ENCODE assay signal across 16 cellular contexts in the genomic region with DNA sequence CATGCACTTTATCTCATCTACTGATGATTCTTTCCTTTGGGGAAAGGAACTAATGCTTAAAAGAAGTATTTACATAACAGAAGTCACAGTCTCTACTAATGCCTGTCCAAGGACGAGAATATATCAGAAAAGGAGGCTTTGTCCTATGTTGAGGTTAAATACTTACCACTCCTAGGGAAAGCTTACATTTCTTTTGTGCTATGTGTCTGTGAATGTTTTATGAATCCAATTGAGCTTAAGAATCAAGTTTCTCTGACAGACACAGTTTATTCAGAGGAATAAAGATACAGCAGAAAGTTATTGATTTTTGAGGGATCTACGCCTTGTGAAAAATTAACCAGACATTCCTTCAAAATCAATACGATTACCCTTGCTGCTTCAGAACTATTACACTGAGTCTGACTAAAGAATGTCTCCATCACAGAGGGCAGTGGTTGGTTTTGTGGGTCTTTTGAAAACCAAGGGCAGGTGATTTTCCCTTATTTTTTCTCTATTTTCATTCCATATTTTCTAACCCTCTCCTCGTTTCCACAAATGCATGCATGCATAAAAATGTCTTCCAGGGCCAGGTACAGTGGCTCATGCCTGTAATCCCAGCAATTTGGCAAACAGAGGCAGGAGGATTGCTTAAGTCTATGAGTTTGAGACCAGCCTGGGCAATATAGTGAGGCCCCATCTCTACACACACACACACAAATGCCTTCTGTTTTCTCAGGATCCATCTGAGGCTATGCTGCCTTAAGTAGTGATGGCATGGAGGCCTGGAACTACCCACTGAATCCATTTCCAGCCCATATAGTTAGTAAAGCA.
DNase-seq lines count a peak whose midpoint lies in the region; ATAC-seq, FAIRE-seq and TF ChIP-seq lines count a peak whose summit lies in the region.
"Had no signal": no experiment of that assay in that cellular context is flagged by ENCODE, and none has a peak within 500 bp of the region (broad histone marks: within the 10 kb centered on the region; RNA-seq: fewer than 3 reads in every experiment).

No MANE protein-coding gene starts in this region.

- H3K4me3 Mint-ChIP-seq in activated CD4-positive, alpha-beta memory T cell treated with anti-CD3 and anti-CD28 coated beads, Interleukin-2, amount 10 ng/mL, durations not matched to agents 7 days and 5 days = no peak overlapping the region
- no peak overlapping the region for H3K4me3 Mint-ChIP-seq in activated naive CD4-positive, alpha-beta T cell treated with anti-CD3 and anti-CD28 coated beads for 36 hours
- H3K4me3 Mint-ChIP-seq: CD14-positive monocyte; CD4-positive, alpha-beta memory T cell; IgD-negative memory B cell had no signal

- H3K4ac ChIP-seq in H1 (replicated peaks; ENCODE audit: insufficient read length, low read depth, low read length) = no peak overlapping the region

- no peaks in the 10 kb centered on the region for H3K36me3 Mint-ChIP-seq in activated CD4-positive, alpha-beta memory T cell treated with anti-CD3 and anti-CD28 coated beads, Interleukin-2, amount 10 ng/mL, durations not matched to agents 7 days and 5 days (ENCODE audit: low read depth)
- no peaks in the 10 kb centered on the region for H3K36me3 Mint-ChIP-seq in activated naive CD4-positive, alpha-beta T cell treated with anti-CD3 and anti-CD28 coated beads for 36 hours (ENCODE audit: low read depth)
- H3K36me3 Mint-ChIP-seq: CD14-positive monocyte; CD4-positive, alpha-beta memory T cell; IgD-negative memory B cell had no signal

- no peak overlapping the region for H3K18ac ChIP-seq in H1 (ENCODE audit: extremely low read depth, low read length)

- POLR2A ChIA-PET in H1 (lab: Charles Lee; ENCODE audit: partially characterized antibody) = no interaction called here
- POLR2A ChIA-PET in activated CD4-positive, alpha-beta memory T cell treated with anti-CD3 and anti-CD28 coated beads, Interleukin-2, amount 10 ng/mL, durations not matched to agents 7 days and 5 days (lab: Charles Lee) = no interaction called here

- H3K23ac ChIP-seq in H1 (ENCODE audit: insufficient read length) = no peak overlapping the region

- H3K36me3 ChIP-seq in H1 (ENCODE audit: control insufficient read depth in 2 of 4, insufficient read depth in 4 of 4, low read length in 3 of 4) = no peaks in the 10 kb centered on the region
- no peaks in the 10 kb centered on the region for H3K36me3 ChIP-seq in liver (ENCODE audit: control insufficient read depth in 4 of 4, insufficient read depth in 3 of 4, low read depth in 1 of 4, low read length in 3 of 4)
- no peaks in the 10 kb centered on the region for H3K36me3 ChIP-seq in pancreas
- H3K36me3 ChIP-seq: BLaER1, HAP-1 had no signal

- DNase-seq in HuH-7 (ENCODE audit: low spot score) (peak; percentile 13), H1 (ENCODE audit: low read depth in 1 of 2, low spot score in 2 of 2) (no peak), pancreas (no peak), SW 1271 (lab: John Stamatoyannopoulos, UW) (no peak)
- no peak for DNase-seq in activated CD4-positive, alpha-beta memory T cell treated with anti-CD3 and anti-CD28 coated beads, Interleukin-2, amount 10 ng/mL, durations not matched to agents 7 days and 5 days
- DNase-seq in activated naive CD4-positive, alpha-beta T cell treated with anti-CD3 and anti-CD28 coated beads for 36 hours = no peak
- no peak for DNase-seq in activated T-cell treated with anti-CD3 and anti-CD28 coated beads, Interleukin-2, amount 50 U/mL, for 48 hours
- DNase-seq: 8988T; CD4-positive, alpha-beta memory T cell; DMS79 treated with DMSO at 0.1 percent for 48 hours; GF-D8 had no signal

- ATAC-seq in pancreas = peak; percentile 32 to 73 (median 67)

- H3K27me3 ChIP-seq in H1 (replicated peaks in 1 of 4; ENCODE audit: control insufficient read depth in 3 of 4, extremely low read depth in 1 of 4, insufficient read depth in 3 of 4, low read length in 3 of 4) (no peaks in the 10 kb centered on the region), liver (ENCODE audit: control insufficient read depth in 4 of 4, insufficient read depth in 4 of 4, low read length in 3 of 4) (no peaks in the 10 kb centered on the region), pancreas (no peaks in the 10 kb centered on the region)
- H3K27me3 ChIP-seq: BLaER1 had no signal

- H2BK15ac ChIP-seq in H1 (ENCODE audit: low read length) = no peak overlapping the region

- no peaks in the 10 kb centered on the region for H3K23me2 ChIP-seq in H1 (ENCODE audit: low read depth, low read length)

- H3K79me1 ChIP-seq in H1 (ENCODE audit: low read depth, low read length) = no peaks in the 10 kb centered on the region; the same call in 1 of the 2 replicates

- no peak overlapping the region for H2BK20ac ChIP-seq in H1 (ENCODE audit: low read length)

- H3K14ac ChIP-seq in H1 (ENCODE audit: insufficient read length) = no peak overlapping the region

- TF ChIP-seq POLR2A in H1 (IDR thresholded peaks at IDR 0.05; ENCODE audit: control extremely low read depth in 1 of 2, low read depth in 2 of 2, low read length in 2 of 2) = no peak

- H3K9ac ChIP-seq in H1 (replicated peaks in 1 of 4; ENCODE audit: extremely low read depth in 1 of 4, low read depth in 3 of 4, low read length in 3 of 4) (no peak overlapping the region), liver (ENCODE audit: low read depth in 1 of 2, low read length in 2 of 2) (no peak overlapping the region)
- H3K9ac ChIP-seq: BLaER1 had no signal

- H4K20me1 ChIP-seq in H1 (replicated peaks in 1 of 2; ENCODE audit: control insufficient read depth in 1 of 2, insufficient read depth in 2 of 2, low read length in 2 of 2) = no peaks in the 10 kb centered on the region
- H4K20me1 ChIP-seq: BLaER1 had no signal

- no peak for TF ChIP-seq CTCF in H1 (IDR thresholded peaks at IDR 0.05; ENCODE audit: control extremely low read depth in 1 of 3, insufficient read depth in 1 of 3, low read depth in 1 of 3, low read length in 3 of 3)
- TF ChIP-seq CTCF in liver (IDR thresholded peaks at IDR 0.05; ENCODE audit: low read depth, low read length, missing input control) = no peak
- no peak for TF ChIP-seq CTCF in pancreas (IDR thresholded peaks at IDR 0.05)

- H3K4me1 ChIP-seq in H1 (replicated peaks in 1 of 4; ENCODE audit: control insufficient read depth in 3 of 4, insufficient read depth in 4 of 4, low read length in 3 of 4) = no peaks in the 10 kb centered on the region
- H3K4me1 ChIP-seq in liver (ENCODE audit: control insufficient read depth in 4 of 4, insufficient read depth in 4 of 4, low read length in 3 of 4) = peaks cover 0 to 8% (median 3%) of the 10 kb centered on the region in 4 donors
- peaks cover 13 to 35% (median 28%) of the 10 kb centered on the region in 3 donors for H3K4me1 ChIP-seq in pancreas
- H3K4me1 ChIP-seq: BLaER1, HAP-1 had no signal

- no peak overlapping the region for H2AK5ac ChIP-seq in H1 (ENCODE audit: low read depth, low read length)

- no peak overlapping the region for H3K4me2 ChIP-seq in H1 (ENCODE audit: insufficient read depth in 1 of 2, low read depth in 2 of 2, low read length in 2 of 2)
- H3K4me2 ChIP-seq: BLaER1 had no signal

- H3K79me2 ChIP-seq in H1 (ENCODE audit: control insufficient read depth in 1 of 2, insufficient read depth in 2 of 2, low read length in 2 of 2) = no peaks in the 10 kb centered on the region

- no peak overlapping the region for H4K5ac ChIP-seq in H1 (ENCODE audit: insufficient read length, low read depth, low read length)

- no peak overlapping the region for H2BK12ac ChIP-seq in H1 (ENCODE audit: low read depth, low read length)

- no peak overlapping the region for H2BK120ac ChIP-seq in H1 (replicated peaks; ENCODE audit: low read depth, low read length)

- 89% methylated on average over 4 of the region's 4 CpGs; no CpG with 5 or more reads in 1 of the 2 experiments for WGBS in H1 (ENCODE audit: extremely low coverage in 1 of 2, insufficient coverage in 1 of 2, insufficient read length in 1 of 2, insufficient replicate concordance in 2 of 2, low coverage in 1 of 2, low lambda C conversion rate in 2 of 2, missing lambda C conversion rate in 1 of 2), 2 experiments
- WGBS in liver = 32% methylated on average over 4 of the region's 4 CpGs
- 21 to 27% methylated on average over 4 of the region's 4 CpGs for WGBS in pancreas, 2 donors

- H3K9me3 Mint-ChIP-seq in activated CD4-positive, alpha-beta memory T cell treated with anti-CD3 and anti-CD28 coated beads, Interleukin-2, amount 10 ng/mL, durations not matched to agents 7 days and 5 days = no peaks in the 10 kb centered on the region
- H3K9me3 Mint-ChIP-seq in activated naive CD4-positive, alpha-beta T cell treated with anti-CD3 and anti-CD28 coated beads for 36 hours = no peaks in the 10 kb centered on the region
- H3K9me3 Mint-ChIP-seq: CD14-positive monocyte had no signal

- CTCF ChIA-PET in H1 (lab: Charles Lee; ENCODE audit: partially characterized antibody) = interaction anchor here (1.2 kb wide), 1 partner anchor 11 kb away, joined by 3 read pairs; no protein-coding TSS in a partner anchor
- CTCF ChIA-PET in activated CD4-positive, alpha-beta memory T cell treated with anti-CD3 and anti-CD28 coated beads, Interleukin-2, amount 10 ng/mL, durations not matched to agents 7 days and 5 days (lab: Charles Lee) = no interaction called here
- CTCF ChIA-PET in activated naive CD4-positive, alpha-beta T cell treated with anti-CD3 and anti-CD28 coated beads for 36 hours (lab: Charles Lee) = no interaction called here

- H3K27me3 Mint-ChIP-seq in activated CD4-positive, alpha-beta memory T cell treated with anti-CD3 and anti-CD28 coated beads, Interleukin-2, amount 10 ng/mL, durations not matched to agents 7 days and 5 days = no peaks in the 10 kb centered on the region
- no peaks in the 10 kb centered on the region for H3K27me3 Mint-ChIP-seq in activated naive CD4-positive, alpha-beta T cell treated with anti-CD3 and anti-CD28 coated beads for 36 hours (ENCODE audit: low read depth)
- H3K27me3 Mint-ChIP-seq: CD4-positive, alpha-beta memory T cell; IgD-negative memory B cell had no signal

- no peak for TF ChIP-seq RAD21 in H1 (IDR thresholded peaks at IDR 0.05 in 1 of 2, conservative IDR thresholded peaks at IDR 0.05 in 1 of 2; ENCODE audit: low read depth in 2 of 2, low read length in 2 of 2)
- peak in 1 of 2 donors; percentile 17 for TF ChIP-seq RAD21 in liver (IDR thresholded peaks at IDR 0.05)

- no peak for TF ChIP-seq EP300 in H1 (IDR thresholded peaks at IDR 0.05; ENCODE audit: borderline replicate concordance in 1 of 2, low read depth in 2 of 2, low read length in 2 of 2)

- no peaks in the 10 kb centered on the region for H3K4me1 Mint-ChIP-seq in activated CD4-positive, alpha-beta memory T cell treated with anti-CD3 and anti-CD28 coated beads, Interleukin-2, amount 10 ng/mL, durations not matched to agents 7 days and 5 days
- no peaks in the 10 kb centered on the region for H3K4me1 Mint-ChIP-seq in activated naive CD4-positive, alpha-beta T cell treated with anti-CD3 and anti-CD28 coated beads for 36 hours (ENCODE audit: low read depth)
- H3K4me1 Mint-ChIP-seq: CD14-positive monocyte; CD4-positive, alpha-beta memory T cell; IgD-negative memory B cell had no signal

- H4K8ac ChIP-seq in H1 (ENCODE audit: extremely low read depth, insufficient read depth, low read length) = no peak overlapping the region

- no peak overlapping the region for H3K27ac Mint-ChIP-seq in activated CD4-positive, alpha-beta memory T cell treated with anti-CD3 and anti-CD28 coated beads, Interleukin-2, amount 10 ng/mL, durations not matched to agents 7 days and 5 days
- H3K27ac Mint-ChIP-seq in activated naive CD4-positive, alpha-beta T cell treated with anti-CD3 and anti-CD28 coated beads for 36 hours = no peak overlapping the region
- H3K27ac Mint-ChIP-seq: CD14-positive monocyte; CD4-positive, alpha-beta memory T cell; IgD-negative memory B cell had no signal

- H3K56ac ChIP-seq in H1 (replicated peaks; ENCODE audit: insufficient read length, low read depth, low read length) = no peak overlapping the region

- H3K27ac ChIP-seq in H1 (ENCODE audit: low read depth, low read length) = no peak overlapping the region
- H3K27ac ChIP-seq in liver (ENCODE audit: low read depth in 1 of 2, low read length in 2 of 2) = no peak overlapping the region
- H3K27ac ChIP-seq in pancreas = no peak overlapping the region
- H3K27ac ChIP-seq: BLaER1 had no signal

- H4K91ac ChIP-seq in H1 (replicated peaks; ENCODE audit: insufficient read length, low read length) = no peak overlapping the region

- intact Hi-C loops in pancreas (cut with DNase I) = no loop called here
- intact Hi-C loops in activated naive CD4-positive, alpha-beta T cell treated with anti-CD3 and anti-CD28 coated beads for 36 hours (cut with micrococcal nuclease) = no loop called here

- H3K9me3 ChIP-seq in H1 (ENCODE audit: insufficient read depth in 2 of 2, low read depth in 1 of 2, low read length in 1 of 2) (no peaks in the 10 kb centered on the region), liver (ENCODE audit: control insufficient read depth in 4 of 4, low read length in 3 of 4) (no peaks in the 10 kb centered on the region), pancreas (no peaks in the 10 kb centered on the region)
- H3K9me3 ChIP-seq: BLaER1, HAP-1 had no signal

- FAIRE-seq in H1 (lab: Jason Lieb, UNC) = no peak
- no peak for FAIRE-seq in pancreas (lab: Jason Lieb, UNC)

- H3K4me3 ChIP-seq in H1 (ENCODE audit: extremely low read depth in 1 of 4, insufficient read depth in 2 of 4, low read depth in 3 of 4, low read length in 4 of 4) = no peak overlapping the region
- H3K4me3 ChIP-seq in liver (ENCODE audit: low read depth in 1 of 3, low read length in 3 of 3) = no peak overlapping the region
- H3K4me3 ChIP-seq in pancreas = no peak overlapping the region
- H3K4me3 ChIP-seq: BLaER1, HAP-1 had no signal

- 0 out of 2 replicates have a peak overlapping the region, but pooled peaks have one; percentile 27 for H2AFZ ChIP-seq in H1 (ENCODE audit: low read length)

- no peak overlapping the region for H2BK5ac ChIP-seq in H1 (ENCODE audit: low read depth, low read length)
